In the genomic region with DNA sequence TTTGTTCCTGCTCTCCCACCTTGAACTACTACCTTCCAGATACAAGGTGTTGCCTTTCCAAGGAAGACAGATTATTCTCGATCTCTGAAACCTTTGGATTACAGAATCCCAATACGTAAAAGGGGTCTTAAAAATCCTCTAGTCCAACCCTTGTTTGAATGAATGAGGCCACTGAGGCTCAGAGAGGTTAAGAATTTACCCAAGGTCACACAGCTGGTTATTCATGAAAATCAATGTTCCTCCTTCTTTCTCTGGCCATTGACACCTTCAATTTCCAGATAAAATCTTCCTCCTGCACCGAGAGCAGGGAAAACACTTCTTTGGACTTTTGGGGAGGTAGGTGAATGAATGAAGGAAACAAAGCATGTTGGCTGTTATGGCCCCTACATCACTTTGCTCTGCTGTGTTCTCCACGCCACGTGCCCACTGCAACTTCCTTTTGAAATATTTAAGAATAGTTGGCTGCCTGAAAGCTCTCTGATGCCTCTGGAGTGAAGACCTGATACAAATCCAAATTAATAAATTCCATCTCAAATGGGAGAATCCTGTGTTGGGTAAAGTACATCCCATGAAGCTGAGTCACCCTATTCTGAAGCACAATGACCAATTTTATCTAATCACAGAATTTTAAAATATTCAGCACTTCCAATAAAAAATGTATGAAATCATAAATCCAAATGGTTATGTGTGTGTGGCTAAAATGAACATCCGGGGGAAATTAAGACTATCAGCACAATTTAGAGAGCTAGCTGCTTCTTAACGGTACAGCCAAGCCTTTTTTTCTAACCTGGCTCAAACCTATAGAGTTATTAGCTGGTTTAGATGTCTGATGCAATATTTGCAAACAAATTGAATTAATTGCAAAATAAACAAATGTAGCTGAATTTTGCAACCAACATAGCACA, we compare ENCODE assay signal across 13 cellular contexts. TPM values are rescaled to one million over a fixed set of nuclear protein-coding genes. Genes with fewer than 3 reads are reported as not detected.
DNase-seq lines count a peak whose midpoint lies in the region; ATAC-seq and TF ChIP-seq lines count a peak whose summit lies in the region.
"Had no signal": no experiment of that assay in that cellular context is flagged by ENCODE, and none has a peak within 500 bp of the region (broad histone marks: within the 10 kb centered on the region; RNA-seq: fewer than 3 reads in every experiment).

No MANE protein-coding gene starts in this region.

- no peaks in the 10 kb centered on the region for H4K20me1 ChIP-seq in PC-3 (ENCODE audit: low read length)

- H3K27ac Mint-ChIP-seq in activated naive CD8-positive, alpha-beta T cell treated with anti-CD3 and anti-CD28 coated beads for 36 hours: no peak overlapping the region
- H3K27ac Mint-ChIP-seq: activated naive CD8-positive, alpha-beta T cell treated with anti-CD3 and anti-CD28 coated beads, Interleukin-2, amount 10 ng/mL, durations not matched to agents 7 days and 5 days had no signal

- H3K9me3 Mint-ChIP-seq in activated naive CD8-positive, alpha-beta T cell treated with anti-CD3 and anti-CD28 coated beads for 36 hours: no peaks in the 10 kb centered on the region
- H3K9me3 Mint-ChIP-seq: activated naive CD8-positive, alpha-beta T cell treated with anti-CD3 and anti-CD28 coated beads, Interleukin-2, amount 10 ng/mL, durations not matched to agents 7 days and 5 days had no signal

- H3K27ac ChIP-seq in PC-3 (ENCODE audit: low read length): peak overlapping the region; percentile 99
- H3K27ac ChIP-seq: HL-60 had no signal

- no peak overlapping the region for H2AFZ ChIP-seq in PC-3 (ENCODE audit: low read length)

- no peaks in the 10 kb centered on the region for H3F3A ChIP-seq in PC-3 (ENCODE audit: low read length, unreplicated experiment)

- H3K4me3 ChIP-seq in PC-3 (ENCODE audit: low read length): no peak overlapping the region
- H3K4me3 ChIP-seq: skin epidermis had no signal

- peak; percentile 63 for DNase-seq in EL
- DNase-seq in PC-3: peak; percentile 51
- peak; percentile 43 for DNase-seq in epidermal melanocyte (ENCODE audit: insufficient read length, low spot score)
- peak; percentile 36 for DNase-seq in renal cortical epithelial cell (ENCODE audit: low read depth)
- no peak for DNase-seq in NCI-H82 (lab: John Stamatoyannopoulos, UW)
- DNase-seq in activated naive CD8-positive, alpha-beta T cell treated with anti-CD3 and anti-CD28 coated beads for 36 hours: no peak
- DNase-seq in stimulated activated CD4-positive, alpha-beta T cell treated with anti-CD3 and anti-CD28 coated beads, Interleukin-4, amount 100 ng/mL, for 4 hours: no peak
- DNase-seq: activated naive CD8-positive, alpha-beta T cell treated with anti-CD3 and anti-CD28 coated beads, Interleukin-2, amount 10 ng/mL, durations not matched to agents 7 days and 5 days; Caco-2; NCI-H1048 had no signal

- peak overlapping the region; percentile 60 for H3K4me2 ChIP-seq in PC-3 (ENCODE audit: low read length)

- peaks cover 54% of the 10 kb centered on the region for H3K79me2 ChIP-seq in PC-3 (ENCODE audit: low read length)

- no peak overlapping the region for H3K4me3 Mint-ChIP-seq in activated naive CD8-positive, alpha-beta T cell treated with anti-CD3 and anti-CD28 coated beads for 36 hours
- H3K4me3 Mint-ChIP-seq: activated naive CD8-positive, alpha-beta T cell treated with anti-CD3 and anti-CD28 coated beads, Interleukin-2, amount 10 ng/mL, durations not matched to agents 7 days and 5 days had no signal

- peaks cover 8% of the 10 kb centered on the region for H3K4me1 Mint-ChIP-seq in activated naive CD8-positive, alpha-beta T cell treated with anti-CD3 and anti-CD28 coated beads for 36 hours
- H3K4me1 Mint-ChIP-seq: activated naive CD8-positive, alpha-beta T cell treated with anti-CD3 and anti-CD28 coated beads, Interleukin-2, amount 10 ng/mL, durations not matched to agents 7 days and 5 days had no signal

- BruUV-seq in PC-3 (replicated peaks; lab: Mats Ljungman, UMichigan): TSS peak; percentile 21

- H3K9me2 ChIP-seq in PC-3 (replicated peaks; ENCODE audit: low read length): no peaks in the 10 kb centered on the region

- ATAC-seq in PC-3 (peak; percentile 59), HG03354 (IDR thresholded peaks at IDR 0.05; ENCODE audit: poor library complexity, severe bottlenecking, unreplicated experiment) (no peak)

- intact Hi-C loops in PC-3 (cut with micrococcal nuclease): loop anchor here (2.0 kb wide), 1 partner anchor 37 kb away; no protein-coding TSS in a partner anchor

- TF ChIP-seq CTCF in PC-3 (conservative IDR thresholded peaks at IDR 0.05; ENCODE audit: low read depth, low read length): no peak

- CTCF ChIA-PET in PC-3 (lab: Charles Lee): interaction anchor here (0.7 to 0.9 kb wide), 4 partner anchors 36 to 182 kb away, joined by 3 read pairs; no protein-coding TSS in a partner anchor

- no peaks in the 10 kb centered on the region for H3K27me3 Mint-ChIP-seq in activated naive CD8-positive, alpha-beta T cell treated with anti-CD3 and anti-CD28 coated beads for 36 hours
- H3K27me3 Mint-ChIP-seq: activated naive CD8-positive, alpha-beta T cell treated with anti-CD3 and anti-CD28 coated beads, Interleukin-2, amount 10 ng/mL, durations not matched to agents 7 days and 5 days had no signal

- POLR2A ChIA-PET in PC-3 (lab: Charles Lee; ENCODE audit: unreplicated experiment): no interaction called here

- no peaks in the 10 kb centered on the region for H3K36me3 ChIP-seq in PC-3 (ENCODE audit: low read depth, low read length)

- no peaks in the 10 kb centered on the region for H3K9me3 ChIP-seq in PC-3 (ENCODE audit: low read length)
- H3K9me3 ChIP-seq: Caco-2 had no signal

- peaks cover 48% of the 10 kb centered on the region for H3K4me1 ChIP-seq in PC-3 (ENCODE audit: insufficient read depth, low read length)

- no peaks in the 10 kb centered on the region for H3K27me3 ChIP-seq in PC-3 (ENCODE audit: low read length)

- H3K36me3 Mint-ChIP-seq in activated naive CD8-positive, alpha-beta T cell treated with anti-CD3 and anti-CD28 coated beads for 36 hours: peaks cover 1% of the 10 kb centered on the region
- H3K36me3 Mint-ChIP-seq: activated naive CD8-positive, alpha-beta T cell treated with anti-CD3 and anti-CD28 coated beads, Interleukin-2, amount 10 ng/mL, durations not matched to agents 7 days and 5 days had no signal

- no peak overlapping the region for H3K9ac ChIP-seq in PC-3 (ENCODE audit: low read length)

RNA-seq across cellular contexts. Expression of gene SVIL, which starts 7.3 kb away (rescaled TPM):
- 19.2 and 27.2 TPM in 2 replicates for total RNA-seq in PC-3 (2014; rRNA removed)
- total RNA-seq in renal cortical epithelial cell: 61.0 and 202 TPM in 2 replicates
- total RNA-seq in activated naive CD8-positive, alpha-beta T cell treated with anti-CD3 and anti-CD28 coated beads for 36 hours: 1 to 10 TPM; 8.5 to 9.6 TPM

Comparison
In these comparisons a context has a peak if more than half of its experiments do, and no peak if none do; other contexts are left out.
1. DNase-seq: peak in EL (single experiment), PC-3 (single experiment), epidermal melanocyte (single experiment) and renal cortical epithelial cell (single experiment); none in NCI-H82 (single experiment), activated naive CD8-positive, alpha-beta T cell treated with anti-CD3 and anti-CD28 coated beads for 36 hours (single experiment) and stimulated activated CD4-positive, alpha-beta T cell treated with anti-CD3 and anti-CD28 coated beads, Interleukin-4, amount 100 ng/mL, for 4 hours (0 of 2).